In genomic region chr12:116280590-116281290, GRCh38 we compare ENCODE assay signal across 21 cellular contexts. TPM values are rescaled to one million over a fixed set of nuclear protein-coding genes. Genes with fewer than 3 reads are reported as not detected.
DNase-seq lines count a peak whose midpoint lies in the region; ATAC-seq and TF ChIP-seq lines count a peak whose summit lies in the region.
"Had no signal": no experiment of that assay in that cellular context is flagged by ENCODE, and none has a peak within 500 bp of the region (broad histone marks: within the 10 kb centered on the region; RNA-seq: fewer than 3 reads in every experiment).

No MANE protein-coding gene starts in this region.

- H3F3A ChIP-seq in PC-3 (ENCODE audit: low read length, unreplicated experiment) = no peaks in the 10 kb centered on the region

- ATAC-seq in PC-3 (peak; percentile 25), GM21529 (IDR thresholded peaks at IDR 0.05; ENCODE audit: unreplicated experiment) (no peak)
- ATAC-seq: activated naive CD8-positive, alpha-beta T cell treated with anti-CD3 and anti-CD28 coated beads, Interleukin-2, amount 50 U/mL, for 24 hours had no signal

- H3K27me3 Mint-ChIP-seq in activated CD4-positive, alpha-beta T cell treated with anti-CD3 and anti-CD28 coated beads, Interleukin-2, amount 10 ng/mL, durations not matched to agents 24 days and 14 days = peaks cover 4% of the 10 kb centered on the region
- H3K27me3 Mint-ChIP-seq in neural crest cell (ENCODE audit: low read depth) = no peaks in the 10 kb centered on the region
- H3K27me3 Mint-ChIP-seq: activated CD4-positive, alpha-beta memory T cell treated with anti-CD3 and anti-CD28 coated beads for 36 hours had no signal

- H3K4me3 ChIP-seq in PC-3 (ENCODE audit: low read length) = no peak overlapping the region
- H3K4me3 ChIP-seq: lung had no signal

- no peak overlapping the region for H2AFZ ChIP-seq in PC-3 (ENCODE audit: low read length)

- no peak overlapping the region for H3K4me2 ChIP-seq in PC-3 (ENCODE audit: low read length)

- no peaks in the 10 kb centered on the region for H3K36me3 ChIP-seq in PC-3 (ENCODE audit: low read depth, low read length)

- DNase-seq in activated CD4-positive, alpha-beta T cell treated with anti-CD3 and anti-CD28 coated beads, Interleukin-2, amount 10 ng/mL, durations not matched to agents 24 days and 14 days = peak; percentile 53
- no peak for DNase-seq in activated CD4-positive, alpha-beta T cell treated with anti-CD3 and anti-CD28 coated beads, Interleukin-2, amount 50 U/mL, for 4 hours
- peak; percentile 90 for DNase-seq in MV-4-11 (lab: John Stamatoyannopoulos, UW)
- peak; percentile 55 for DNase-seq in PC-3
- DNase-seq in neural crest cell (ENCODE audit: low read depth, low spot score) = no peak
- DNase-seq in mucosa of gallbladder (ENCODE audit: low spot score) = no peak
- DNase-seq in cortex of kidney (lab: John Stamatoyannopoulos, UW) = no peak
- DNase-seq: 8988T; activated CD4-positive, alpha-beta memory T cell treated with anti-CD3 and anti-CD28 coated beads for 36 hours; activated CD4-positive, CD25-positive, alpha-beta regulatory T cell; activated effector memory CD4-positive, alpha-beta T cell treated with anti-CD3 and anti-CD28 coated beads, Interleukin-2, amount 50 U/mL, for 16 hours; activated naive CD8-positive, alpha-beta T cell treated with anti-CD3 and anti-CD28 coated beads, Interleukin-2, amount 50 U/mL, for 24 hours; kidney glomerular epithelial cell; NCI-H1092 treated with DMSO at 0.1 percent for 48 hours; NCI-H2081; NCI-H446 treated with DMSO at 0.1 percent for 48 hours; NK-92 treated with Interleukin-12 subunit alpha and Interleukin-12 subunit beta, amount 100 ng/mL, for 24 hours; SW 1271 had no signal

- H3K27me3 ChIP-seq in PC-3 (ENCODE audit: low read length) = no peaks in the 10 kb centered on the region

- peaks cover 9% of the 10 kb centered on the region for H4K20me1 ChIP-seq in PC-3 (ENCODE audit: low read length)

- POLR2A ChIA-PET in PC-3 (lab: Charles Lee; ENCODE audit: unreplicated experiment) = no interaction called here

- CTCF ChIA-PET in PC-3 (lab: Charles Lee) = no interaction called here

- peaks cover 29% of the 10 kb centered on the region for H3K4me1 Mint-ChIP-seq in activated CD4-positive, alpha-beta T cell treated with anti-CD3 and anti-CD28 coated beads, Interleukin-2, amount 10 ng/mL, durations not matched to agents 24 days and 14 days
- peaks cover 39% of the 10 kb centered on the region for H3K4me1 Mint-ChIP-seq in neural crest cell

- no TSS peak for BruUV-seq in PC-3 (replicated peaks; lab: Mats Ljungman, UMichigan)

- H3K79me2 ChIP-seq in PC-3 (ENCODE audit: low read length) = peaks cover 16% of the 10 kb centered on the region

- H3K4me3 Mint-ChIP-seq in activated CD4-positive, alpha-beta T cell treated with anti-CD3 and anti-CD28 coated beads, Interleukin-2, amount 10 ng/mL, durations not matched to agents 24 days and 14 days = no peak overlapping the region
- peak overlapping the region; percentile 12 for H3K4me3 Mint-ChIP-seq in neural crest cell
- H3K4me3 Mint-ChIP-seq: activated CD4-positive, alpha-beta memory T cell treated with anti-CD3 and anti-CD28 coated beads for 36 hours; activated naive CD8-positive, alpha-beta T cell treated with anti-CD3 and anti-CD28 coated beads, Interleukin-2, amount 50 U/mL, for 24 hours; central memory CD8-positive, alpha-beta T cell had no signal

- no peaks in the 10 kb centered on the region for H3K9me3 ChIP-seq in PC-3 (ENCODE audit: low read length)

- no peak overlapping the region for H3K9ac ChIP-seq in PC-3 (ENCODE audit: low read length)

- H3K27ac ChIP-seq in PC-3 (ENCODE audit: low read length) = no peak overlapping the region

- peaks cover 1% of the 10 kb centered on the region for H3K36me3 Mint-ChIP-seq in activated CD4-positive, alpha-beta T cell treated with anti-CD3 and anti-CD28 coated beads, Interleukin-2, amount 10 ng/mL, durations not matched to agents 24 days and 14 days (ENCODE audit: low read depth)
- H3K36me3 Mint-ChIP-seq in neural crest cell (ENCODE audit: low read depth) = no peaks in the 10 kb centered on the region

- peaks cover 17% of the 10 kb centered on the region for H3K4me1 ChIP-seq in PC-3 (ENCODE audit: insufficient read depth, low read length)

- no peaks in the 10 kb centered on the region for H3K9me3 Mint-ChIP-seq in activated CD4-positive, alpha-beta T cell treated with anti-CD3 and anti-CD28 coated beads, Interleukin-2, amount 10 ng/mL, durations not matched to agents 24 days and 14 days
- no peaks in the 10 kb centered on the region for H3K9me3 Mint-ChIP-seq in neural crest cell
- H3K9me3 Mint-ChIP-seq: activated CD4-positive, alpha-beta memory T cell treated with anti-CD3 and anti-CD28 coated beads for 36 hours; activated naive CD8-positive, alpha-beta T cell treated with anti-CD3 and anti-CD28 coated beads, Interleukin-2, amount 50 U/mL, for 24 hours; central memory CD8-positive, alpha-beta T cell had no signal

- intact Hi-C loops in activated CD4-positive, alpha-beta T cell treated with anti-CD3 and anti-CD28 coated beads, Interleukin-2, amount 10 ng/mL, durations not matched to agents 24 days and 14 days (cut with micrococcal nuclease) = no loop called here
- intact Hi-C loops in PC-3 (cut with micrococcal nuclease) = no loop called here

- TF ChIP-seq CTCF in PC-3 (conservative IDR thresholded peaks at IDR 0.05; ENCODE audit: low read depth, low read length) (no peak), neural crest cell (conservative IDR thresholded peaks at IDR 0.05) (no peak)

- H3K9me2 ChIP-seq in PC-3 (replicated peaks; ENCODE audit: low read length) = no peaks in the 10 kb centered on the region

- H3K27ac Mint-ChIP-seq in activated CD4-positive, alpha-beta T cell treated with anti-CD3 and anti-CD28 coated beads, Interleukin-2, amount 10 ng/mL, durations not matched to agents 24 days and 14 days = no peak overlapping the region
- H3K27ac Mint-ChIP-seq in neural crest cell (ENCODE audit: unreplicated experiment) = no peak overlapping the region
- H3K27ac Mint-ChIP-seq: activated CD4-positive, alpha-beta memory T cell treated with anti-CD3 and anti-CD28 coated beads for 36 hours; activated naive CD8-positive, alpha-beta T cell treated with anti-CD3 and anti-CD28 coated beads, Interleukin-2, amount 50 U/mL, for 24 hours had no signal

RNA-seq across cellular contexts. Expression of gene MED13L, which starts 3.2 kb away (rescaled TPM):
- 55.1 and 62.9 TPM in 2 replicates for total RNA-seq in activated CD4-positive, alpha-beta T cell treated with anti-CD3 and anti-CD28 coated beads, Interleukin-2, amount 10 ng/mL, durations not matched to agents 24 days and 14 days
- 61.2 and 71.6 TPM in 2 replicates for total RNA-seq in PC-3 (2014; rRNA removed)
- total RNA-seq in neural crest cell = 89.0 and 90.1 TPM in 2 replicates
- total RNA-seq in mucosa of gallbladder = 117 TPM

Comparison
In these comparisons a context has a peak if more than half of its experiments do, and no peak if none do; other contexts are left out.
1. DNase-seq: peak in activated CD4-positive, alpha-beta T cell treated with anti-CD3 and anti-CD28 coated beads, Interleukin-2, amount 10 ng/mL, durations not matched to agents 24 days and 14 days (single experiment), MV-4-11 (single experiment) and PC-3 (single experiment); none in activated CD4-positive, alpha-beta T cell treated with anti-CD3 and anti-CD28 coated beads, Interleukin-2, amount 50 U/mL, for 4 hours (0 of 2), neural crest cell (single experiment), mucosa of gallbladder (single experiment) and cortex of kidney (single experiment).